In the genomic region with DNA sequence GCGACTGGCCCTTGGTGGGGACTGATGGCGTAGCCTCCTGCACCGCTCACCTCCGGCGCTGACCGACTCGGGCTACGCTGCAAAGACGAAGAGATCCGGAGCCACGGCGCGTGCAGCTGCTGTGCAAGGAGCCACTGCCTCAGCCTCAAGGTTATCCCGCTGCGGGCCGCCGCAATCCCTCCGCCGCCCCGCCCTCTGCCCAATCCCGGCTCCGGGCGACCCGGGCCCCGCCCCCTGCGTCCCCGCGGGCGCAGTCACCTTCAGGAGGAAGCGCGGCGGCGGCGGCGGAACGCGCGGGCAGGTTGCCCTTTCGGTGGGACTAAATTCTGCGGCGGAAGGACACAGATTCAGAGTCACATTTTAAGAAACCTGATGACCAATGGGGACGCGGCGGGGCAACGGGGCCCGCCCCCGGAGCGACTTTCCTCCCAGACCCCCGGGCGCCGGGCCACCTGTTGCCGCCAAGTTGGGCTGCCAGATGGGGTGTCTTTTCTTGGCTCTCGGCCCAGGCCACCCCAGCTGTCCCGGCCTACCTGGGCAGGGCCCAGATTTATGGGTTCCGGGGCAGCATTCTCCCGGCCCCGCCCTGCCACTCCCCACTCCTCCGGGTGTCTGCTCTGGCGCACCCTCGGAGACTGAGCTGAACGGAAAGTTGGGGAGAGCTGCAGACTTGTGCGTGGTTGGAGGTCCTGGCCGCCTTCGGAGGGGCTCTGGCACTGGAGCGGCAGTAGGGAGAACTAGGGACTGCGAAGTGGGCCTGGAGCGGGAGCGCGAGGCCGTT, we compare ENCODE assay signal across 1 cellular context.
TF ChIP-seq lines count a peak whose summit lies in the region.

A gene (minus strand): TSS at position 125 of the 781 bp plus-strand sequence. CDS start 12,093 bp downstream, outside the sequence.

TF ChIP-seq in K562, 482 proteins besides CTCF, POLR2A, EP300 and RAD21 (continued from another document):
- TF ChIP-seq FOXJ2 (tag; IDR thresholded peaks at IDR 0.05), result no peak
